Comparison of ENCODE assay signal across 21 cellular contexts in the genomic region with DNA sequence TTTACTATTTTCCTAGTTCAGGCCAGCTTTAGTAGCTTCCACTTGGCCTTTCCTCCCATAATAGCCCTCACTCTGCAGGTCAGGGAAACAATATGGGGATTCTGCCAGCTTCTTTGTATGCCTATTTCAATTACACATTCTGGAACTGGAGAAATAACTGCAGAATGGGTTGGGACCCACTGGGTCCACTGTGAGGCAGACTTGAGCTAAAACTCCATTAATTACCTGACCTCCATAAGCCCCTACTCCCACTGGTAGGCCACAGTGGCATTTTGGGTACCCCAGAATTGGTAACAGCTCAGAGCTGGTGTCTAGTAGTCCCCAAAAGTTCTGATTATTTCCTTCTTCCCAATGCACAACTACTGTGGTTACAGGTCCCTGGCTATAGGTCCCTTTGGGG. TPM values are rescaled to one million over a fixed set of nuclear protein-coding genes. Genes with fewer than 3 reads are reported as not detected.
DNase-seq lines count a peak whose midpoint lies in the region; FAIRE-seq and TF ChIP-seq lines count a peak whose summit lies in the region.
"Had no signal": no experiment of that assay in that cellular context is flagged by ENCODE, and none has a peak within 500 bp of the region (broad histone marks: within the 10 kb centered on the region; RNA-seq: fewer than 3 reads in every experiment).

No MANE protein-coding gene starts in this region.

- intact Hi-C loops in sigmoid colon (cut with DNase I) = no loop called here

- no peak for TF ChIP-seq EP300 in sigmoid colon (IDR thresholded peaks at IDR 0.05)

- no peaks in the 10 kb centered on the region for H3K79me2 ChIP-seq in keratinocyte (ENCODE audit: control insufficient read depth, insufficient read depth, low read length)

- no peak overlapping the region for H3K4me3 ChIP-seq in BJ (ENCODE audit: low read depth, low read length)
- H3K4me3 ChIP-seq in keratinocyte (ENCODE audit: control insufficient read depth in 2 of 3, extremely low read depth in 1 of 3, insufficient read depth in 2 of 3, low read depth in 1 of 3, low read length in 3 of 3) = no peak overlapping the region
- no peak overlapping the region for H3K4me3 ChIP-seq in sigmoid colon
- H3K4me3 ChIP-seq: coronary artery, gastrocnemius medialis, GM23248, SJCRH30, tibial artery had no signal

- 0 out of 2 replicates have a peak, but pooled peaks have one; percentile 7 for TF ChIP-seq CTCF in BJ (IDR thresholded peaks at IDR 0.05; ENCODE audit: insufficient read depth, low read depth, low read length)
- peak; percentile 36; the same call in 2 of the 3 replicates for TF ChIP-seq CTCF in GM12872 (IDR thresholded peaks at IDR 0.05; ENCODE audit: insufficient read depth, low read depth, low read length)
- TF ChIP-seq CTCF in keratinocyte (optimal IDR thresholded peaks at IDR 0.05 in 1 of 3, IDR thresholded peaks at IDR 0.05 in 1 of 3, conservative IDR thresholded peaks at IDR 0.05 in 1 of 3; ENCODE audit: extremely low read depth in 1 of 3, insufficient read depth in 2 of 3, low read length in 3 of 3) = peak in 2 of 3 experiments; percentile 4 to 12
- TF ChIP-seq CTCF in sigmoid colon (IDR thresholded peaks at IDR 0.05) = no peak

- no peak for DNase-seq in BJ (ENCODE audit: low read depth)
- DNase-seq in SK-MEL-5 (ENCODE audit: low read depth, low spot score) = peak; percentile 21
- no peak for DNase-seq in keratinocyte (ENCODE audit: low read depth, low spot score)
- no peak for DNase-seq in sigmoid colon
- DNase-seq in kidney glomerular epithelial cell (lab: John Stamatoyannopoulos, UW) = no peak
- DNase-seq in DMS153 (lab: John Stamatoyannopoulos, UW) = no peak
- DNase-seq in COLO829 (ENCODE audit: low spot score) = no peak
- DNase-seq: activated CD8-positive, alpha-beta T cell treated with anti-CD3 and anti-CD28 coated beads, Interleukin-2, amount 10 ng/mL, durations not matched to agents 7 days and 5 days; activated naive CD4-positive, alpha-beta T cell treated with anti-CD3 and anti-CD28 coated beads, Interleukin-2, amount 50 U/mL, for 16 hours; activated T-cell treated with anti-CD3 and anti-CD28 coated beads, Interleukin-2, amount 50 U/mL, for 4 hours; Calu3; gastrocnemius medialis; GM23248; stimulated activated CD4-positive, alpha-beta T cell treated with anti-CD3 and anti-CD28 coated beads, Interleukin-2, amount 100 ng/mL, for 24 hours; stimulated activated naive CD8-positive, alpha-beta T cell treated with anti-CD3 and anti-CD28 coated beads, Interleukin-15, Interleukin-2, amounts not matched to agents 100 U/mL and 50 U/mL, for 24 hours; tibial artery had no signal

- no peaks in the 10 kb centered on the region for H3K4me1 ChIP-seq in keratinocyte (ENCODE audit: control insufficient read depth, extremely low read depth, insufficient read depth, low read length)
- no peaks in the 10 kb centered on the region for H3K4me1 ChIP-seq in sigmoid colon
- H3K4me1 ChIP-seq: gastrocnemius medialis, SJCRH30, tibial artery had no signal

- CTCF ChIA-PET in BJ (lab: Yijun Ruan, JAX) = interaction anchor here (0.7 to 1.0 kb wide), 2 partner anchors 15 to 72 kb away, joined by 3 read pairs; no protein-coding TSS in a partner anchor

- in situ Hi-C loops in SK-MEL-5 (cut with HindIII; ENCODE audit: low pct_unique_long_range_greater_than_20kb, low sequenced_read_pairs) = no loop called here

- H3K27me3 ChIP-seq in BJ (ENCODE audit: control insufficient read depth, insufficient read depth, low read length) (no peaks in the 10 kb centered on the region), keratinocyte (ENCODE audit: control insufficient read depth, extremely low read depth, insufficient read depth, low read length) (peaks cover 3% of the 10 kb centered on the region), sigmoid colon (no peaks in the 10 kb centered on the region)
- H3K27me3 ChIP-seq: gastrocnemius medialis, SJCRH30, tibial artery had no signal

- TF ChIP-seq POLR2A in sigmoid colon (IDR thresholded peaks at IDR 0.05) = no peak

- POLR2A ChIA-PET in BJ (lab: Charles Lee) = no interaction called here

- H3K27ac ChIP-seq in keratinocyte (ENCODE audit: control insufficient read depth, insufficient read depth, low read length) = no peak overlapping the region
- no peak overlapping the region for H3K27ac ChIP-seq in sigmoid colon
- H3K27ac ChIP-seq: coronary artery, gastrocnemius medialis, GM23248, SJCRH30, tibial artery had no signal

- H2AFZ ChIP-seq in keratinocyte (ENCODE audit: control insufficient read depth, low read length) = no peak overlapping the region
- H2AFZ ChIP-seq: GM23248 had no signal

- no peak overlapping the region for H3K9ac ChIP-seq in keratinocyte (ENCODE audit: control insufficient read depth, extremely low read depth, insufficient read depth, low read length)
- H3K9ac ChIP-seq: GM23248 had no signal

- H3K4me2 ChIP-seq in keratinocyte (ENCODE audit: control insufficient read depth, extremely low read depth, insufficient read depth, low read depth, low read length) = no peak overlapping the region

- no peak for FAIRE-seq in keratinocyte (lab: Jason Lieb, UNC)
- FAIRE-seq: endothelial cell of umbilical vein, HTR-8/SVneo had no signal

- H4K20me1 ChIP-seq in keratinocyte (ENCODE audit: control insufficient read depth, extremely low read depth, insufficient read depth, low read length) = no peaks in the 10 kb centered on the region

- H3K9me3 ChIP-seq in keratinocyte (ENCODE audit: control insufficient read depth, low read depth, low read length) (no peaks in the 10 kb centered on the region), sigmoid colon (no peaks in the 10 kb centered on the region)
- H3K9me3 ChIP-seq: gastrocnemius medialis, SJCRH30, tibial artery had no signal

- H3K36me3 ChIP-seq in BJ (ENCODE audit: control insufficient read depth, insufficient read depth, low read length) = no peaks in the 10 kb centered on the region
- H3K36me3 ChIP-seq in keratinocyte (ENCODE audit: control insufficient read depth in 2 of 2, extremely low read depth in 1 of 2, insufficient read depth in 2 of 2, low read length in 2 of 2) = no peaks in the 10 kb centered on the region
- no peaks in the 10 kb centered on the region for H3K36me3 ChIP-seq in sigmoid colon
- H3K36me3 ChIP-seq: gastrocnemius medialis, SJCRH30, tibial artery had no signal

- dilution Hi-C loops in keratinocyte (cut with MboI; ENCODE audit: extremely low pct_ligation_motif_present, low sequenced_read_pairs) = no loop called here

- H3K9me1 ChIP-seq in keratinocyte (ENCODE audit: control insufficient read depth, extremely low read depth, insufficient read depth, low read length) = no peaks in the 10 kb centered on the region

RNA-seq across cellular contexts. Expression of a gene that starts 16.7 kb away (rescaled TPM):
- polyA plus RNA-seq in BJ (2011; rRNA removed) (7.2 and 9.9 TPM in 2 replicates), keratinocyte (9.5 to 14.8 TPM (median 11.3 TPM) in 3 replicates), sigmoid colon (1 to 10 TPM; 3.6 to 5.0 (median 4.2) TPM)
- polyA minus RNA-seq in BJ (2011; rRNA and poly(A)+ RNA removed) = 8.4 and 8.5 TPM in 2 replicates
- 6.0 and 7.2 TPM in 2 replicates for total RNA-seq in SK-MEL-5 (2014; rRNA removed; shearing (Covaris generic))
- polyA plus RNA-seq in SK-MEL-5 (2015; cell fraction: cytosol; rRNA removed) = 6.3 and 10.3 TPM in 2 replicates
- polyA plus RNA-seq in SK-MEL-5 (2015; cell fraction: nucleus; rRNA removed) = 10.7 and 12.6 TPM in 2 replicates
- 13.2 TPM for polyA plus RNA-seq in keratinocyte (2011; ENCODE audit: low read depth)
- 6.0 and 12.5 TPM in 2 replicates for polyA plus RNA-seq in keratinocyte (2011; cell fraction: cytosol; rRNA removed)
- 12.4 and 15.8 TPM in 2 replicates for polyA plus RNA-seq in keratinocyte (2011; cell fraction: nucleus; rRNA removed)
- polyA plus RNA-seq in keratinocyte (2012; ENCODE audit: low replicate concordance) = 8.1 and 8.2 TPM in 2 replicates
- polyA minus RNA-seq in keratinocyte = 7.1 to 23.4 TPM (median 9.2 TPM) in 3 replicates
- 11.9 TPM for polyA minus RNA-seq in keratinocyte (2011; cell fraction: cytosol; rRNA and poly(A)+ RNA removed)
- 11.7 and 19.9 TPM in 2 replicates for polyA minus RNA-seq in keratinocyte (2011; cell fraction: nucleus; rRNA and poly(A)+ RNA removed)
- total RNA-seq in sigmoid colon = 10 to 100 TPM; 14.9 to 23.5 (median 20.0) TPM

Comparison
In these comparisons a context has a peak if more than half of its experiments do, and no peak if none do; other contexts are left out.
1. CTCF ChIP-seq: peak in BJ (single experiment), GM12872 (single experiment) and keratinocyte (2 of 3); none in sigmoid colon (0 of 4).